Comparison of ENCODE assay signal across 8 cellular contexts in the genomic region with DNA sequence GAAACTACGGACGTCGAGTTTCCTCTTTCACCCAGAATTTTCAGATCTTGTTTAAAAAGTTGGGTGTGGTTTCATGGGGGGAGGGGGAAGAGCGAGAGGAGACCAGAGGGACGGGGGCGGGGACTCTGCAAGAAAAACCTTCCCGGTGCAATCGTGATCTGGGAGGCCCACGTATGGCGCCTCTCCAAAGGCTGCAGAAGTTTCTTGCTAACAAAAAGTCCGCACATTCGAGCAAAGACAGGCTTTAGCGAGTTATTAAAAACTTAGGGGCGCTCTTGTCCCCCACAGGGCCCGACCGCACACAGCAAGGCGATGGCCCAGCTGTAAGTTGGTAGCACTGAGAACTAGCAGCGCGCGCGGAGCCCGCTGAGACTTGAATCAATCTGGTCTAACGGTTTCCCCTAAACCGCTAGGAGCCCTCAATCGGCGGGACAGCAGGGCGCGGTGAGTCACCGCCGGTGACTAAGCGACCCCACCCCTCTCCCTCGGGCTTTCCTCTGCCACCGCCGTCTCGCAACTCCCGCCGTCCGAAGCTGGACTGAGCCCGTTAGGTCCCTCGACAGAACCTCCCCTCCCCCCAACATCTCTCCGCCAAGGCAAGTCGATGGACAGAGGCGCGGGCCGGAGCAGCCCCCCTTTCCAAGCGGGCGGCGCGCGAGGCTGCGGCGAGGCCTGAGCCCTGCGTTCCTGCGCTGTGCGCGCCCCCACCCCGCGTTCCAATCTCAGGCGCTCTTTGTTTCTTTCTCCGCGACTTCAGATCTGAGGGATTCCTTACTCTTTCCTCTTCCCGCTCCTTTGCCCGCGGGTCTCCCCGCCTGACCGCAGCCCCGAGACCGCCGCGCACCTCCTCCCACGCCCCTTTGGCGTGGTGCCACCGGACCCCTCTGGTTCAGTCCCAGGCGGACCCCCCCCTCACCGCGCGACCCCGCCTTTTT. TPM values are rescaled to one million over a fixed set of nuclear protein-coding genes. Genes with fewer than 3 reads are reported as not detected.
A peak's percentile ranks its signal among the peaks of the same experiment; 100 is the strongest.
DNase-seq lines count a peak whose midpoint lies in the region; ATAC-seq, FAIRE-seq and TF ChIP-seq lines count a peak whose summit lies in the region.

A gene (plus strand): TSS at position 161 of the 935 bp plus-strand sequence. CDS start 1,182 bp downstream, outside the sequence.

- H3K36me3 ChIP-seq in pancreas (no peaks in the 10 kb centered on the region), thyroid gland (peaks cover 25 to 29% of the 10 kb centered on the region in 2 donors)

- peak within 1 kb of the TSS; percentile 95 to 96 for H3K27ac Mint-ChIP-seq in activated naive CD4-positive, alpha-beta T cell treated with anti-CD3 and anti-CD28 coated beads, Interleukin-2, amount 50 U/mL, for 72 hours
- H3K27ac Mint-ChIP-seq in glutamatergic neuron (ENCODE audit: unreplicated experiment) = peak within 1 kb of the TSS; percentile 64

- peaks cover 15% of the 10 kb centered on the region for H3K27me3 Mint-ChIP-seq in glutamatergic neuron (ENCODE audit: unreplicated experiment)

- H3K27me3 ChIP-seq in pancreas (no peaks in the 10 kb centered on the region), thyroid gland (no peaks in the 10 kb centered on the region)

- no peaks in the 10 kb centered on the region for H3K9me3 Mint-ChIP-seq in activated naive CD4-positive, alpha-beta T cell treated with anti-CD3 and anti-CD28 coated beads, Interleukin-2, amount 50 U/mL, for 72 hours
- peaks cover 5% of the 10 kb centered on the region for H3K9me3 Mint-ChIP-seq in glutamatergic neuron (ENCODE audit: unreplicated experiment)

- TF ChIP-seq CTCF in glutamatergic neuron (IDR thresholded peaks at IDR 0.05; ENCODE audit: partially characterized antibody, unreplicated experiment) = no peak
- no peak for TF ChIP-seq CTCF in pancreas (IDR thresholded peaks at IDR 0.05)
- TF ChIP-seq CTCF in thyroid gland (IDR thresholded peaks at IDR 0.05) = peak in 1 of 6 experiments; percentile 18

- WGBS in pancreas, 2 donors = 1% methylated on average over 69 to 78 of the region's 78 CpGs
- 0 to 1% methylated on average over 63 to 75 of the region's 78 CpGs for WGBS in thyroid gland, 2 donors

- intact Hi-C loops in pancreas (cut with DNase I) = no loop called here
- intact Hi-C loops in thyroid gland (cut with DNase I) = no loop called here

- H3K4me1 ChIP-seq in pancreas (peaks cover 8 to 29% (median 19%) of the 10 kb centered on the region in 3 donors), thyroid gland (peaks cover 27 to 35% of the 10 kb centered on the region in 2 donors)

- TF ChIP-seq POLR2A in GM18951 (IDR thresholded peaks at IDR 0.05; ENCODE audit: extremely low read depth, insufficient read depth, insufficient read length) = peak; percentile 54
- peak in 1 of 2 donors; percentile 54 for TF ChIP-seq POLR2A in thyroid gland (IDR thresholded peaks at IDR 0.05)

- peak within 1 kb of the TSS; percentile 43 to 71 (median 57) for H3K4me3 ChIP-seq in pancreas
- peak within 1 kb of the TSS; percentile 51 to 99 (median 76) for H3K4me3 ChIP-seq in thyroid gland (replicated peaks in 1 of 3)

- ATAC-seq in HG03342 (IDR thresholded peaks at IDR 0.05; ENCODE audit: unreplicated experiment) (peak; percentile 40), SK-N-SH treated with all-trans-retinoic acid at 6 μM for 48 hours (peak; percentile 65), pancreas (peak; percentile 44 to 74 (median 50))
- ATAC-seq in activated naive CD4-positive, alpha-beta T cell treated with anti-CD3 and anti-CD28 coated beads, Interleukin-2, amount 50 U/mL, for 72 hours = peak; percentile 66 to 72

- peak within 1 kb of the TSS; percentile 86 for H3K4me3 Mint-ChIP-seq in glutamatergic neuron (ENCODE audit: unreplicated experiment)

- in situ Hi-C loops in GM18951 (cut with MboI; ENCODE audit: low sequenced_read_pairs, unreplicated experiment) = no loop called here

- no peaks in the 10 kb centered on the region for H3K4me1 Mint-ChIP-seq in glutamatergic neuron (ENCODE audit: low read depth, unreplicated experiment)

- no peaks in the 10 kb centered on the region for H3K9me3 ChIP-seq in pancreas
- H3K9me3 ChIP-seq in thyroid gland = no peaks in the 10 kb centered on the region

- FAIRE-seq in pancreas (lab: Jason Lieb, UNC) = no peak

- H3K36me3 Mint-ChIP-seq in activated naive CD4-positive, alpha-beta T cell treated with anti-CD3 and anti-CD28 coated beads, Interleukin-2, amount 50 U/mL, for 72 hours = peaks cover 8 to 16% of the 10 kb centered on the region in 2 donors
- H3K36me3 Mint-ChIP-seq in glutamatergic neuron (ENCODE audit: unreplicated experiment) = no peaks in the 10 kb centered on the region

- peak; percentile 90 for DNase-seq in AG08395 (ENCODE audit: low spot score)
- DNase-seq in activated naive CD4-positive, alpha-beta T cell treated with anti-CD3 and anti-CD28 coated beads, Interleukin-2, amount 50 U/mL, for 72 hours (ENCODE audit: low spot score in 2 of 2) = peak; percentile 79 to 93
- DNase-seq in glutamatergic neuron = peak; percentile 76
- peak; percentile 64 to 88 (median 80) for DNase-seq in pancreas
- DNase-seq in thyroid gland = peak; percentile 85

- peak within 1 kb of the TSS; percentile 64 to 93 (median 85) for H3K27ac ChIP-seq in pancreas
- H3K27ac ChIP-seq in thyroid gland = peak within 1 kb of the TSS; percentile 98 to 99 (median 99)

TF ChIP-seq in SK-N-SH treated with all-trans-retinoic acid at 6 μM for 48 hours, 23 proteins besides CTCF, POLR2A, EP300 and RAD21:
- TF ChIP-seq CSDC2 (CRISPR knock-in tag; IDR thresholded peaks at IDR 0.05) (no peak), GLIS3 (CRISPR knock-in tag; IDR thresholded peaks at IDR 0.05) (no peak)
- TF ChIP-seq, protein P1, sequence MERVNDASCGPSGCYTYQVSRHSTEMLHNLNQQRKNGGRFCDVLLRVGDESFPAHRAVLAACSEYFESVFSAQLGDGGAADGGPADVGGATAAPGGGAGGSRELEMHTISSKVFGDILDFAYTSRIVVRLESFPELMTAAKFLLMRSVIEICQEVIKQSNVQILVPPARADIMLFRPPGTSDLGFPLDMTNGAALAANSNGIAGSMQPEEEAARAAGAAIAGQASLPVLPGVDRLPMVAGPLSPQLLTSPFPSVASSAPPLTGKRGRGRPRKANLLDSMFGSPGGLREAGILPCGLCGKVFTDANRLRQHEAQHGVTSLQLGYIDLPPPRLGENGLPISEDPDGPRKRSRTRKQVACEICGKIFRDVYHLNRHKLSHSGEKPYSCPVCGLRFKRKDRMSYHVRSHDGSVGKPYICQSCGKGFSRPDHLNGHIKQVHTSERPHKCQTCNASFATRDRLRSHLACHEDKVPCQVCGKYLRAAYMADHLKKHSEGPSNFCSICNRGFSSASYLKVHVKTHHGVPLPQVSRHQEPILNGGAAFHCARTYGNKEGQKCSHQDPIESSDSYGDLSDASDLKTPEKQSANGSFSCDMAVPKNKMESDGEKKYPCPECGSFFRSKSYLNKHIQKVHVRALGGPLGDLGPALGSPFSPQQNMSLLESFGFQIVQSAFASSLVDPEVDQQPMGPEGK (CRISPR knock-in tag; IDR thresholded peaks at IDR 0.05; ENCODE audit: borderline replicate concordance) = peak; percentile 75; the same call in 1 of the 2 replicates

RNA-seq across cellular contexts. Expression of the gene that starts here (rescaled TPM):
- 100 to 1,000 TPM; 238 to 296 TPM for total RNA-seq in activated naive CD4-positive, alpha-beta T cell treated with anti-CD3 and anti-CD28 coated beads, Interleukin-2, amount 50 U/mL, for 72 hours
- total RNA-seq in glutamatergic neuron (ENCODE audit: unreplicated experiment) (106 TPM), pancreas (100 to 1,000 TPM; 133 to 546 (median 215) TPM), thyroid gland (1,000 to 10,000 TPM; 2,201 to 4,711 (median 2,567) TPM)
- polyA plus RNA-seq in pancreas = 100 to 1,000 TPM; 159 to 168 TPM

Comparison
In these comparisons a context has a peak if more than half of its experiments do, and no peak if none do; other contexts are left out.
1. Peak in every context shown above with its lines: DNase-seq, ATAC-seq, H3K4me3 ChIP-seq and H3K27ac ChIP-seq.
2. RNA of the gene that starts here (total RNA-seq): 2,201 to 4,711 TPM in thyroid gland; 238 to 296 TPM in activated naive CD4-positive, alpha-beta T cell treated with anti-CD3 and anti-CD28 coated beads, Interleukin-2, amount 50 U/mL, for 72 hours, 133 to 546 TPM in pancreas and 106 TPM in glutamatergic neuron (single experiment); every median in the first group is over 4 times any median in the second.